8 cellular contexts compared by ENCODE assay signal in genomic region chr1:31587720-31588423, GRCh38. TPM values are rescaled to one million over a fixed set of nuclear protein-coding genes. Genes with fewer than 3 reads are reported as not detected.
A peak's percentile ranks its signal among the peaks of the same experiment; 100 is the strongest.
DNase-seq lines count a peak whose midpoint lies in the region; ATAC-seq and TF ChIP-seq lines count a peak whose summit lies in the region.

No MANE protein-coding gene starts in this region.

- CTCF ChIA-PET in BJ (lab: Yijun Ruan, JAX), result interaction anchor here (0.6 to 19.4 kb wide), 5 partner anchors 15 to 275 kb away, joined by 3 to 366 read pairs (median 3); partner anchors contain the start of gene TINAGL1
- CTCF ChIA-PET in RWPE1 (lab: Yijun Ruan, JAX), result interaction anchor here (0.6 to 1.3 kb wide), 8 partner anchors 10 to 117 kb away, joined by 3 to 6 read pairs (median 3); no protein-coding TSS in a partner anchor

- WGBS in sigmoid colon, 2 donors, result 35 to 52% methylated on average over 14 of the region's 14 CpGs

- H3K27me3 ChIP-seq in BJ (ENCODE audit: control insufficient read depth, insufficient read depth, low read length), result no peaks in the 10 kb centered on the region
- H3K27me3 ChIP-seq in H7 (ENCODE audit: control insufficient read depth, insufficient read depth, low read length), result peaks cover 7% of the 10 kb centered on the region
- no peaks in the 10 kb centered on the region for H3K27me3 ChIP-seq in sigmoid colon

- peak overlapping the region; percentile 68 for H3K27ac ChIP-seq in RWPE1
- peak overlapping the region; percentile 94 to 98 (median 96) for H3K27ac ChIP-seq in sigmoid colon

- TF ChIP-seq POLR2A in sigmoid colon (IDR thresholded peaks at IDR 0.05), result no peak

- DNase-seq in BJ (ENCODE audit: low read depth) (no peak), H7 (peak; percentile 95), RWPE1 (ENCODE audit: low spot score) (peak; percentile 76), left ventricle myocardium superior (peak; percentile 85), sigmoid colon (peak; percentile 89), NCI-H446 treated with DMSO at 0.1 percent for 48 hours (lab: John Stamatoyannopoulos, UW) (no peak), cortex of kidney (lab: John Stamatoyannopoulos, UW) (no peak)
- peak; percentile 40 for DNase-seq in activated naive CD4-positive, alpha-beta T cell treated with anti-CD3 and anti-CD28 coated beads, Interleukin-2, amount 50 U/mL, for 16 hours

- POLR2A ChIA-PET in BJ (lab: Charles Lee), result no interaction called here
- POLR2A ChIA-PET in RWPE1 (lab: Yijun Ruan, JAX; ENCODE audit: low non-redundant PET), result no interaction called here

- peak; percentile 73 for TF ChIP-seq CTCF in BJ (IDR thresholded peaks at IDR 0.05; ENCODE audit: insufficient read depth, low read depth, low read length)
- peak; percentile 74 for TF ChIP-seq CTCF in RWPE1 (conservative IDR thresholded peaks at IDR 0.05; ENCODE audit: low read depth)
- peak; percentile 22 to 61 (median 56) for TF ChIP-seq CTCF in sigmoid colon (IDR thresholded peaks at IDR 0.05)

- H3K4me1 ChIP-seq in sigmoid colon, result peaks cover 0 to 76% (median 72%) of the 10 kb centered on the region in 4 donors

- TF ChIP-seq EP300 in sigmoid colon (IDR thresholded peaks at IDR 0.05), result no peak

- H3K36me3 ChIP-seq in BJ (ENCODE audit: control insufficient read depth, insufficient read depth, low read length) (peaks cover 11% of the 10 kb centered on the region), H7 (replicated peaks; ENCODE audit: control insufficient read depth, insufficient read depth, low read length) (no peaks in the 10 kb centered on the region), sigmoid colon (peaks cover 0 to 25% (median 12%) of the 10 kb centered on the region in 4 donors)

- H3K9me3 ChIP-seq in sigmoid colon, result no peaks in the 10 kb centered on the region

- H3K4me3 ChIP-seq in BJ (ENCODE audit: low read depth, low read length), result no peak overlapping the region
- H3K4me3 ChIP-seq in H7 (ENCODE audit: insufficient read depth, low read depth, low read length), result no peak overlapping the region
- H3K4me3 ChIP-seq in sigmoid colon, result peak overlapping the region in 3 of 4 donors; percentile 30 to 55 (median 51)

- intact Hi-C loops in left ventricle myocardium superior (cut with micrococcal nuclease) (no loop called here), sigmoid colon (cut with DNase I) (no loop called here)

- peak; percentile 52 for ATAC-seq in left ventricle myocardium superior

RNA-seq across cellular contexts. Expression of gene TINAGL1, which starts 11.6 kb away (rescaled TPM):
- polyA plus RNA-seq in BJ (2011; rRNA removed), result 32.6 and 39.0 TPM in 2 replicates
- polyA minus RNA-seq in BJ (2011; rRNA and poly(A)+ RNA removed), result 24.7 and 35.4 TPM in 2 replicates
- total RNA-seq in H7 (2014; rRNA removed; shearing (Covaris generic)), result 11.5 and 14.2 TPM in 2 replicates
- total RNA-seq in left ventricle myocardium superior, result 274 TPM
- 100 to 1,000 TPM in 3 of 4 donors, 10 to 100 TPM in 1; 62.9 to 238 (median 132) TPM for total RNA-seq in sigmoid colon
- polyA plus RNA-seq in sigmoid colon, result 10 to 100 TPM; 21.0 to 87.9 (median 40.9) TPM

RNA-seq across cellular contexts. Expression of gene HCRTR1, which starts 29.6 kb away (rescaled TPM):
- polyA plus RNA-seq in BJ (2011; rRNA removed) (not detected in 2 replicates), sigmoid colon (under 1 TPM in 1 of 3 donors, not detected in 2; 0.03 TPM)
- polyA minus RNA-seq in BJ (2011; rRNA and poly(A)+ RNA removed), result not detected in 2 replicates
- total RNA-seq in H7 (2014; rRNA removed; shearing (Covaris generic)), result not detected in 2 replicates
- total RNA-seq in left ventricle myocardium superior (0.67 TPM), sigmoid colon (not detected)

RNA-seq across cellular contexts. Expression of gene PEF1, which starts 56.8 kb away (rescaled TPM):
- polyA plus RNA-seq in BJ (2011; rRNA removed) (111 and 145 TPM in 2 replicates), sigmoid colon (10 to 100 TPM; 56.5 to 74.2 (median 66.4) TPM)
- 93.5 and 142 TPM in 2 replicates for polyA minus RNA-seq in BJ (2011; rRNA and poly(A)+ RNA removed)
- total RNA-seq in H7 (2014; rRNA removed; shearing (Covaris generic)), result 95.7 and 129 TPM in 2 replicates
- total RNA-seq in left ventricle myocardium superior (34.1 TPM), sigmoid colon (10 to 100 TPM; 52.9 to 87.4 (median 65.7) TPM)

Comparison
In these comparisons a context has a peak if more than half of its experiments do, and no peak if none do; other contexts are left out.
1. DNase-seq: peak in H7 (single experiment), RWPE1 (single experiment), activated naive CD4-positive, alpha-beta T cell treated with anti-CD3 and anti-CD28 coated beads, Interleukin-2, amount 50 U/mL, for 16 hours (single experiment), left ventricle myocardium superior (single experiment) and sigmoid colon (single experiment); none in BJ (single experiment), NCI-H446 treated with DMSO at 0.1 percent for 48 hours (single experiment) and cortex of kidney (single experiment).
2. H3K4me3 ChIP-seq: peak in sigmoid colon (3 of 4); none in BJ (single experiment) and H7 (single experiment).
3. Peak in every context shown above with its lines, with median percentiles within 50 percentile points of each other: CTCF ChIP-seq.